ENCODE assay signal across 19 cellular contexts in the genomic region with DNA sequence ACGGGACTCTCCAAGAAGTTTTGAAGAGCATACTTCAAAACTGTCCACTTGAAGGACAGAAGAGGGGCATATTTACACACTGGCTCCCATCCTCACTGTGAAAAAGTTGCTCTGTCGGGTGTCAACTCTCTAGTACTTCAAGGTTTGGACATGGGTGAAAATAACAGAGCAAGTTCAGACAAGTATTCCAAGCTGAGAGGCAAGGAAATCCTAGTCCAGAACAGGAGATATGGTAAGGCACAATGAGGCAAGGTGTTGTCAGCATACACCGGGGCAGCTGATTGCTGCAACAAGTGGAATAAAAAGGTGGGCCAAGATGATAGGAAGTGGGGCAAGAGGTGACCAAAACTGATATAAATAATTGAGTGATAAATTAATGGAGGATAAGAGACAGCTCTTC. TPM values are rescaled to one million over a fixed set of nuclear protein-coding genes. Genes with fewer than 3 reads are reported as not detected.
DNase-seq lines count a peak whose midpoint lies in the region; ATAC-seq, FAIRE-seq and TF ChIP-seq lines count a peak whose summit lies in the region.
"Had no signal": no experiment of that assay in that cellular context is flagged by ENCODE, and none has a peak within 500 bp of the region (broad histone marks: within the 10 kb centered on the region; RNA-seq: fewer than 3 reads in every experiment).

No MANE protein-coding gene starts in this region.

- POLR2A ChIA-PET in MCF 10A (lab: Yijun Ruan, JAX) (interaction anchor here (0.5 to 2.0 kb wide), 4 partner anchors 12 to 132 kb away, joined by 3 to 4 read pairs (median 4); no protein-coding TSS in a partner anchor), HEK293 (lab: Yijun Ruan, JAX) (no interaction called here)

- peak overlapping the region; percentile 13 for H2AFZ ChIP-seq in keratinocyte (ENCODE audit: control insufficient read depth, low read length)

- no peaks in the 10 kb centered on the region for H3K79me2 ChIP-seq in keratinocyte (ENCODE audit: control insufficient read depth, insufficient read depth, low read length)

- TF ChIP-seq POLR2A in breast epithelium (IDR thresholded peaks at IDR 0.05), result no peak

- H3K27me3 ChIP-seq in breast epithelium (no peaks in the 10 kb centered on the region), keratinocyte (ENCODE audit: control insufficient read depth, extremely low read depth, insufficient read depth, low read length) (no peaks in the 10 kb centered on the region)

- H3K9me3 Mint-ChIP-seq in MCF 10A (ENCODE audit: unreplicated experiment), result no peaks in the 10 kb centered on the region
- H3K9me3 Mint-ChIP-seq in effector memory CD8-positive, alpha-beta T cell, result no peaks in the 10 kb centered on the region
- H3K9me3 Mint-ChIP-seq in T-helper 2 cell treated with Interferon-gamma antibody and Interleukin-4, amounts not matched to agents 5 μg/mL and 100 μg/mL, for 36 hours, result no peaks in the 10 kb centered on the region
- H3K9me3 Mint-ChIP-seq: CD4-positive, alpha-beta T cell; H9 had no signal

- DNase-seq in MCF 10A (ENCODE audit: unreplicated experiment) (no peak), breast epithelium (ENCODE audit: low spot score in 2 of 2) (no peak), keratinocyte (ENCODE audit: low read depth, low spot score) (no peak)
- no peak for DNase-seq in effector memory CD8-positive, alpha-beta T cell
- DNase-seq in T-helper 2 cell treated with Interferon-gamma antibody and Interleukin-4, amounts not matched to agents 5 μg/mL and 100 μg/mL, for 36 hours (ENCODE audit: low spot score), result no peak
- DNase-seq: AML-193; CD4-positive, alpha-beta T cell; DMS153; DMS79; GDM1; H9 had no signal

- FAIRE-seq in keratinocyte (lab: Jason Lieb, UNC), result peak; percentile 36
- FAIRE-seq: H1 had no signal

- no peak for TF ChIP-seq CTCF in MCF 10A (IDR thresholded peaks at IDR 0.05; ENCODE audit: unreplicated experiment)
- no peak for TF ChIP-seq CTCF in breast epithelium (IDR thresholded peaks at IDR 0.05)
- no peak for TF ChIP-seq CTCF in HEK293 (tag by site-specific recombination; IDR thresholded peaks at IDR 0.05)
- no peak for TF ChIP-seq CTCF in keratinocyte (optimal IDR thresholded peaks at IDR 0.05 in 1 of 3, IDR thresholded peaks at IDR 0.05 in 1 of 3, conservative IDR thresholded peaks at IDR 0.05 in 1 of 3; ENCODE audit: extremely low read depth in 1 of 3, insufficient read depth in 2 of 3, low read length in 3 of 3)

- no peak for ATAC-seq in effector memory CD8-positive, alpha-beta T cell (replicated peaks)
- no peak for ATAC-seq in GM18502 (IDR thresholded peaks at IDR 0.05; ENCODE audit: poor library complexity, unreplicated experiment)
- no peak for ATAC-seq in GM21717 (IDR thresholded peaks at IDR 0.05; ENCODE audit: unreplicated experiment)
- ATAC-seq: A549 had no signal

- H3K9me3 ChIP-seq in breast epithelium (no peaks in the 10 kb centered on the region), HEK293 (ENCODE audit: control insufficient read depth, insufficient read depth, low read depth, low read length) (no peaks in the 10 kb centered on the region), keratinocyte (ENCODE audit: control insufficient read depth, low read depth, low read length) (no peaks in the 10 kb centered on the region)
- H3K9me3 ChIP-seq: A549 had no signal

- H3K4me2 ChIP-seq in keratinocyte (ENCODE audit: control insufficient read depth, extremely low read depth, insufficient read depth, low read depth, low read length), result peak overlapping the region; percentile 39
- H3K4me2 ChIP-seq: A549 had no signal

- peak overlapping the region; percentile 7 for H3K4me3 Mint-ChIP-seq in MCF 10A (ENCODE audit: unreplicated experiment)
- no peak overlapping the region for H3K4me3 Mint-ChIP-seq in effector memory CD8-positive, alpha-beta T cell
- no peak overlapping the region for H3K4me3 Mint-ChIP-seq in T-helper 2 cell treated with Interferon-gamma antibody and Interleukin-4, amounts not matched to agents 5 μg/mL and 100 μg/mL, for 36 hours
- H3K4me3 Mint-ChIP-seq: CD4-positive, alpha-beta T cell; H9 had no signal

- no TSS peak for BruUV-seq in MCF 10A (replicated peaks; lab: Mats Ljungman, UMichigan)

- H3K4me3 ChIP-seq in breast epithelium (no peak overlapping the region), HEK293 (ENCODE audit: low read depth, low read length) (no peak overlapping the region), keratinocyte (ENCODE audit: control insufficient read depth in 2 of 3, extremely low read depth in 1 of 3, insufficient read depth in 2 of 3, low read depth in 1 of 3, low read length in 3 of 3) (no peak overlapping the region)
- H3K4me3 ChIP-seq: A549 had no signal

- H3K27ac ChIP-seq in breast epithelium, result no peak overlapping the region
- H3K27ac ChIP-seq in HEK293 (ENCODE audit: extremely low read depth, low read depth, low read length), result no peak overlapping the region
- H3K27ac ChIP-seq in keratinocyte (ENCODE audit: control insufficient read depth, insufficient read depth, low read length), result no peak overlapping the region
- H3K27ac ChIP-seq: 22Rv1, A549, C4-2B, HL-60 had no signal

- CTCF ChIA-PET in MCF 10A (lab: Yijun Ruan, JAX) (interaction anchor here (1.5 to 1.7 kb wide), 2 partner anchors 29 to 125 kb away, joined by 3 to 11 read pairs; no protein-coding TSS in a partner anchor), HEK293 (lab: Yijun Ruan, JAX) (interaction anchor here (0.7 kb wide), 2 partner anchors 29 to 125 kb away, joined by 3 to 4 read pairs; no protein-coding TSS in a partner anchor)

- H3K4me1 Mint-ChIP-seq in MCF 10A (ENCODE audit: insufficient read depth, unreplicated experiment), result peaks cover 7% of the 10 kb centered on the region
- no peaks in the 10 kb centered on the region for H3K4me1 Mint-ChIP-seq in effector memory CD8-positive, alpha-beta T cell (ENCODE audit: low read depth in 2 of 2)
- H3K4me1 Mint-ChIP-seq in T-helper 2 cell treated with Interferon-gamma antibody and Interleukin-4, amounts not matched to agents 5 μg/mL and 100 μg/mL, for 36 hours (ENCODE audit: low read depth), result peaks cover 2% of the 10 kb centered on the region
- H3K4me1 Mint-ChIP-seq: H9 had no signal

- intact Hi-C loops in MCF 10A (cut with micrococcal nuclease) (no loop called here), breast epithelium (cut with DNase I; ENCODE audit: low total_unique reads) (no loop called here)

- no peaks in the 10 kb centered on the region for H3K9me1 ChIP-seq in keratinocyte (ENCODE audit: control insufficient read depth, extremely low read depth, insufficient read depth, low read length)

- H3K4me1 ChIP-seq in breast epithelium, result no peaks in the 10 kb centered on the region
- no peaks in the 10 kb centered on the region for H3K4me1 ChIP-seq in HEK293 (ENCODE audit: control insufficient read depth, insufficient read depth, low read length)
- H3K4me1 ChIP-seq in keratinocyte (ENCODE audit: control insufficient read depth, extremely low read depth, insufficient read depth, low read length), result peaks cover 10% of the 10 kb centered on the region
- H3K4me1 ChIP-seq: A549 had no signal

- H3K27me3 Mint-ChIP-seq in MCF 10A (ENCODE audit: insufficient read depth, unreplicated experiment), result no peaks in the 10 kb centered on the region
- H3K27me3 Mint-ChIP-seq in effector memory CD8-positive, alpha-beta T cell, result no peaks in the 10 kb centered on the region
- peaks cover 4% of the 10 kb centered on the region for H3K27me3 Mint-ChIP-seq in T-helper 2 cell treated with Interferon-gamma antibody and Interleukin-4, amounts not matched to agents 5 μg/mL and 100 μg/mL, for 36 hours (ENCODE audit: low read depth)
- H3K27me3 Mint-ChIP-seq: CD4-positive, alpha-beta T cell had no signal

- H3K36me3 Mint-ChIP-seq in MCF 10A (ENCODE audit: insufficient read depth, unreplicated experiment), result peaks cover 36% of the 10 kb centered on the region
- H3K36me3 Mint-ChIP-seq in effector memory CD8-positive, alpha-beta T cell (ENCODE audit: insufficient read depth), result peaks cover 10% of the 10 kb centered on the region
- peaks cover 2% of the 10 kb centered on the region for H3K36me3 Mint-ChIP-seq in T-helper 2 cell treated with Interferon-gamma antibody and Interleukin-4, amounts not matched to agents 5 μg/mL and 100 μg/mL, for 36 hours (ENCODE audit: low read depth)

- dilution Hi-C loops in keratinocyte (cut with MboI; ENCODE audit: extremely low pct_ligation_motif_present, low sequenced_read_pairs), result no loop called here

- H3K9ac ChIP-seq in keratinocyte (ENCODE audit: control insufficient read depth, extremely low read depth, insufficient read depth, low read length), result no peak overlapping the region

- H4K20me1 ChIP-seq in keratinocyte (ENCODE audit: control insufficient read depth, extremely low read depth, insufficient read depth, low read length), result no peaks in the 10 kb centered on the region

- H3K27ac Mint-ChIP-seq in MCF 10A (ENCODE audit: low read depth, unreplicated experiment), result peak overlapping the region; percentile 14
- peak overlapping the region; percentile 2 for H3K27ac Mint-ChIP-seq in effector memory CD8-positive, alpha-beta T cell
- H3K27ac Mint-ChIP-seq in T-helper 2 cell treated with Interferon-gamma antibody and Interleukin-4, amounts not matched to agents 5 μg/mL and 100 μg/mL, for 36 hours, result no peak overlapping the region
- H3K27ac Mint-ChIP-seq: CD4-positive, alpha-beta T cell; H9 had no signal

- no peaks in the 10 kb centered on the region for H3K36me3 ChIP-seq in breast epithelium
- H3K36me3 ChIP-seq in HEK293 (ENCODE audit: control insufficient read depth in 2 of 2, insufficient read depth in 1 of 2, low read length in 2 of 2), result no peaks in the 10 kb centered on the region
- no peaks in the 10 kb centered on the region for H3K36me3 ChIP-seq in keratinocyte (ENCODE audit: control insufficient read depth in 2 of 2, extremely low read depth in 1 of 2, insufficient read depth in 2 of 2, low read length in 2 of 2)

TF ChIP-seq in HEK293, 187 proteins besides CTCF, POLR2A, EP300 and RAD21:
- no peak for TF ChIP-seq ZBTB1 (tag by site-specific recombination; IDR thresholded peaks at IDR 0.05)
- 0 out of 2 replicates have a peak, but pooled peaks have one; percentile 20 for TF ChIP-seq SCRT2 (tag by site-specific recombination; IDR thresholded peaks at IDR 0.05)
- TF ChIP-seq ZNF830 (tag by site-specific recombination; IDR thresholded peaks at IDR 0.05; ENCODE audit: low read depth), result no peak

RNA-seq across cellular contexts. Expression of a gene that starts 4.8 kb away (rescaled TPM):
- total RNA-seq in MCF 10A (2022), result 38.4 and 43.2 TPM in 2 replicates
- total RNA-seq in breast epithelium, result 10 to 100 TPM; 55.9 to 93.5 (median 59.3) TPM
- polyA plus RNA-seq in keratinocyte, result 17.0 to 57.4 TPM (median 40.6 TPM) in 3 replicates
- 43.5 TPM for polyA plus RNA-seq in keratinocyte (2011; ENCODE audit: low read depth)
- polyA plus RNA-seq in keratinocyte (2011; cell fraction: cytosol; rRNA removed), result 21.9 and 30.4 TPM in 2 replicates
- polyA plus RNA-seq in keratinocyte (2011; cell fraction: nucleus; rRNA removed), result 20.9 and 33.7 TPM in 2 replicates
- 12.6 and 15.8 TPM in 2 replicates for polyA plus RNA-seq in keratinocyte (2012; ENCODE audit: low replicate concordance)
- polyA minus RNA-seq in keratinocyte, result 19.1 to 31.6 TPM (median 22.7 TPM) in 3 replicates
- 9.2 TPM for polyA minus RNA-seq in keratinocyte (2011; cell fraction: cytosol; rRNA and poly(A)+ RNA removed)
- polyA minus RNA-seq in keratinocyte (2011; cell fraction: nucleus; rRNA and poly(A)+ RNA removed), result 11.2 and 22.6 TPM in 2 replicates
